ENCODE assay signal across 22 cellular contexts in genomic region chr10:130425169-130425568, GRCh38.
"Had no signal": no experiment of that assay in that cellular context is flagged by ENCODE, and none has a peak within 500 bp of the region (broad histone marks: within the 10 kb centered on the region; RNA-seq: fewer than 3 reads in every experiment).

No MANE protein-coding gene starts in this region.

- H3K9ac ChIP-seq: SK-N-SH had no signal

- H3K9me3 ChIP-seq: SK-N-SH had no signal

- DNase-seq: IMR-90, Karpas-422, KG1, MM.1S, NCI-H1092 treated with DMSO at 0.1 percent for 48 hours, NCI-H1436, NCI-H187, NCI-H2029, NCI-H2081 treated with DMSO at 0.1 percent for 48 hours, NCI-H2171, NCI-H226, NCI-H446, NCI-H510A, NCI-H524 treated with DMSO at 0.1 percent for 48 hours, NCI-H69, NCI-H774, PC-3, SHP77, SK-N-SH had no signal

- ATAC-seq: HepG2, Panc1, PC-3 had no signal

- H3K27ac ChIP-seq: RWPE1 had no signal
